Comparison of ENCODE assay signal across 1 cellular context in the genomic region with DNA sequence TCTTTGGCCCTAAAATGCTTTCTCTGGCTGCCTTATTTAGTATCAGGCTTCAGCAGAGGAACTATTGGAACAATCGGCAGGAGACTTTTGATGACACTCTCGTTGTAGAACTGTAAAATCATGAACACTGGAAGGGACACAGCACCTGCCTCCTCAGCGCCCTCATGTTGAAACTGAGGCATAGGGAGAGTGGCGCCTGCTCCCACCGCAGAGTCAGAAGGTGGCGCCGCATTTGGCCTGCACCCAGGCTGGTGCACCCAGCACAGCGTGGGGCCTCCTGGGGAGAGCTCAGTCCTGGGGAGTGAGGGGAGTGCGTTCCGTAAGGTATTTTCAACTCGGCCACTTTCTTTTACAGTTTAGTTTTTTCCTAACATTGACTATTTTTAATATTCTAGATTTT.
TF ChIP-seq lines count a peak whose summit lies in the region.

No MANE protein-coding gene starts in this region.

TF ChIP-seq in GM23338, 12 proteins besides CTCF, POLR2A, EP300 and RAD21 (continued from another document):
- TF ChIP-seq CREB1 (CRISPR knock-in tag; IDR thresholded peaks at IDR 0.05; ENCODE audit: low read depth) (no peak), JUNB (IDR thresholded peaks at IDR 0.05; ENCODE audit: unreplicated experiment) (no peak)
